ENCODE assay signal across 9 cellular contexts in genomic region chr1:32215629-32216505, GRCh38. TPM values are rescaled to one million over a fixed set of nuclear protein-coding genes. Genes with fewer than 3 reads are reported as not detected.
DNase-seq lines count a peak whose midpoint lies in the region; ATAC-seq and TF ChIP-seq lines count a peak whose summit lies in the region.
"Had no signal": no experiment of that assay in that cellular context is flagged by ENCODE, and none has a peak within 500 bp of the region (broad histone marks: within the 10 kb centered on the region; RNA-seq: fewer than 3 reads in every experiment).

No MANE protein-coding gene starts in this region.

- H3K27me3 Mint-ChIP-seq in activated T-cell treated with anti-CD3 and anti-CD28 coated beads, Interleukin-2, amount 50 U/mL, for 24 hours, result no peaks in the 10 kb centered on the region
- peaks cover 4% of the 10 kb centered on the region for H3K27me3 Mint-ChIP-seq in nephron progenitor cell (ENCODE audit: low read depth, poor library complexity)

- intact Hi-C loops in esophagus muscularis mucosa (cut with DNase I), result no loop called here

- peaks cover 22% of the 10 kb centered on the region for H3K4me1 Mint-ChIP-seq in activated T-cell treated with anti-CD3 and anti-CD28 coated beads, Interleukin-2, amount 50 U/mL, for 24 hours (ENCODE audit: low read depth)
- H3K4me1 Mint-ChIP-seq in nephron progenitor cell, result peaks cover 14% of the 10 kb centered on the region

- H3K27ac Mint-ChIP-seq in activated T-cell treated with anti-CD3 and anti-CD28 coated beads, Interleukin-2, amount 50 U/mL, for 24 hours, result peak overlapping the region; percentile 68
- peak overlapping the region; percentile 85 for H3K27ac Mint-ChIP-seq in nephron progenitor cell

- H3K4me3 ChIP-seq in esophagus muscularis mucosa, result no peak overlapping the region
- no peak overlapping the region for H3K4me3 ChIP-seq in tibial nerve

- ATAC-seq in GM19463 (IDR thresholded peaks at IDR 0.05; ENCODE audit: unreplicated experiment), result no peak

- H3K4me1 ChIP-seq in esophagus muscularis mucosa (peaks cover 7 to 26% (median 13%) of the 10 kb centered on the region in 4 donors), tibial nerve (peaks cover 0 to 31% (median 2%) of the 10 kb centered on the region in 4 donors)

- H3K4me3 Mint-ChIP-seq in activated T-cell treated with anti-CD3 and anti-CD28 coated beads, Interleukin-2, amount 50 U/mL, for 24 hours, result no peak overlapping the region
- H3K4me3 Mint-ChIP-seq in nephron progenitor cell, result no peak overlapping the region

- no peaks in the 10 kb centered on the region for H3K9me3 Mint-ChIP-seq in activated T-cell treated with anti-CD3 and anti-CD28 coated beads, Interleukin-2, amount 50 U/mL, for 24 hours
- H3K9me3 Mint-ChIP-seq in nephron progenitor cell, result no peaks in the 10 kb centered on the region

- H3K36me3 Mint-ChIP-seq in activated T-cell treated with anti-CD3 and anti-CD28 coated beads, Interleukin-2, amount 50 U/mL, for 24 hours (ENCODE audit: low read depth), result peaks cover 52% of the 10 kb centered on the region
- H3K36me3 Mint-ChIP-seq in nephron progenitor cell (ENCODE audit: low read depth), result peaks cover 19% of the 10 kb centered on the region

- no peaks in the 10 kb centered on the region for H3K9me3 ChIP-seq in esophagus muscularis mucosa
- no peaks in the 10 kb centered on the region for H3K9me3 ChIP-seq in tibial nerve

- TF ChIP-seq CTCF in esophagus muscularis mucosa (IDR thresholded peaks at IDR 0.05) (peak; percentile 60 to 76 (median 68)), nephron progenitor cell (IDR thresholded peaks at IDR 0.05) (peak; percentile 75), tibial nerve (IDR thresholded peaks at IDR 0.05) (peak; percentile 54 to 64 (median 63))

- 75% methylated on average over 10 of the region's 10 CpGs for WGBS in esophagus muscularis mucosa
- 78 to 79% methylated on average over 10 of the region's 10 CpGs for WGBS in tibial nerve, 2 donors

- H3K36me3 ChIP-seq in esophagus muscularis mucosa, result peaks cover 28 to 72% (median 44%) of the 10 kb centered on the region in 4 donors
- peaks cover 0 to 78% (median 0%) of the 10 kb centered on the region in 3 donors for H3K36me3 ChIP-seq in tibial nerve

- TF ChIP-seq POLR2A in esophagus muscularis mucosa (IDR thresholded peaks at IDR 0.05; ENCODE audit: low read depth), result no peak
- no peak for TF ChIP-seq POLR2A in tibial nerve (IDR thresholded peaks at IDR 0.05)

- H3K27me3 ChIP-seq in esophagus muscularis mucosa (no peaks in the 10 kb centered on the region), tibial nerve (no peaks in the 10 kb centered on the region)

- TF ChIP-seq EP300 in esophagus muscularis mucosa (IDR thresholded peaks at IDR 0.05) (no peak), tibial nerve (IDR thresholded peaks at IDR 0.05) (no peak)

- peak; percentile 95 for DNase-seq in DMS153 (lab: John Stamatoyannopoulos, UW)
- DNase-seq in HuH-7 (ENCODE audit: low spot score), result peak; percentile 80
- DNase-seq in OCI-M1 (lab: John Stamatoyannopoulos, UW), result peak; percentile 76
- DNase-seq in activated T-cell treated with anti-CD3 and anti-CD28 coated beads, Interleukin-2, amount 50 U/mL, for 24 hours, result peak; percentile 66
- no peak for DNase-seq in esophagus muscularis mucosa (ENCODE audit: extremely low spot score)
- peak; percentile 70 for DNase-seq in nephron progenitor cell
- DNase-seq in tibial nerve (ENCODE audit: low spot score in 2 of 2), result peak in 1 of 2 donors; percentile 56

- H3K27ac ChIP-seq in esophagus muscularis mucosa (replicated peaks in 1 of 4), result peak overlapping the region in 2 of 4 donors; percentile 39 to 43
- peak overlapping the region in 2 of 4 donors; percentile 3 to 59 for H3K27ac ChIP-seq in tibial nerve

RNA-seq across cellular contexts. Expression of gene TMEM234, which starts 6.3 kb away (rescaled TPM):
- total RNA-seq in esophagus muscularis mucosa, result 1 to 10 TPM; 6.6 to 10.0 (median 8.2) TPM
- 10 to 100 TPM; 22.5 to 29.0 (median 26.3) TPM for total RNA-seq in tibial nerve

RNA-seq across cellular contexts. Expression of gene EIF3I, which starts 6.3 kb away (rescaled TPM):
- 100 to 1,000 TPM; 141 to 214 (median 167) TPM for total RNA-seq in esophagus muscularis mucosa
- total RNA-seq in tibial nerve, result 100 to 1,000 TPM; 121 to 172 (median 152) TPM

RNA-seq across cellular contexts. Expression of gene DCDC2B, which starts 7.0 kb away (rescaled TPM):
- total RNA-seq in esophagus muscularis mucosa, result not detected
- not detected for total RNA-seq in tibial nerve
- total RNA-seq: T-helper 2 cell treated with Interferon-gamma antibody and Interleukin-4, amounts not matched to agents 100 ng/mL and 5 ng/mL, for 36 hours had no signal

RNA-seq across cellular contexts. Expression of gene IQCC, which starts 10.4 kb away (rescaled TPM):
- total RNA-seq in esophagus muscularis mucosa (1 to 10 TPM in 3 of 4 donors, under 1 TPM in 1; 0.66 to 2.1 (median 1.1) TPM), tibial nerve (1 to 10 TPM; 2.4 to 4.7 (median 3.7) TPM)

RNA-seq across cellular contexts. Expression of gene CCDC28B, which starts 15.5 kb away (rescaled TPM):
- total RNA-seq in esophagus muscularis mucosa (1 to 10 TPM; 5.0 to 7.8 (median 6.5) TPM), tibial nerve (10 to 100 TPM in 1 of 4 donors, 1 to 10 TPM in 3; 2.7 to 12.0 (median 6.2) TPM)
